ENCODE assay signal across 1 cellular context in genomic region chr17:80364091-80364691, GRCh38.
TF ChIP-seq lines count a peak whose summit lies in the region.

No MANE protein-coding gene starts in this region.

TF ChIP-seq in HepG2, 621 proteins besides CTCF, POLR2A, EP300 and RAD21 (continued from another document):
- no peak for TF ChIP-seq CENPBD1 (CRISPR knock-in tag; IDR thresholded peaks at IDR 0.05; ENCODE audit: borderline replicate concordance, low read depth)
- TF ChIP-seq ZNF263 (CRISPR knock-in tag; IDR thresholded peaks at IDR 0.05), result peak; percentile 64; the same call in 1 of the 2 replicates
- 0 out of 2 replicates have a peak, but pooled peaks have one; percentile 42 for TF ChIP-seq SP4 (CRISPR knock-in tag; IDR thresholded peaks at IDR 0.05)
- TF ChIP-seq TRAFD1 (CRISPR knock-in tag; IDR thresholded peaks at IDR 0.05; ENCODE audit: borderline replicate concordance), result 0 out of 2 replicates have a peak, but pooled peaks have one; percentile 45
- no peak for TF ChIP-seq CREB1 (IDR thresholded peaks at IDR 0.05)
- no peak for TF ChIP-seq CREB1 (CRISPR knock-in tag; IDR thresholded peaks at IDR 0.05)
- no peak for TF ChIP-seq ZNF446 (CRISPR knock-in tag; IDR thresholded peaks at IDR 0.05)
- peak; percentile 85 for TF ChIP-seq STAG1 (CRISPR knock-in tag; IDR thresholded peaks at IDR 0.05)
- no peak for TF ChIP-seq ZNF282 (IDR thresholded peaks at IDR 0.05; ENCODE audit: partially characterized antibody)
- TF ChIP-seq PHF8 (CRISPR knock-in tag; IDR thresholded peaks at IDR 0.05), result no peak
- TF ChIP-seq HNF4G (IDR thresholded peaks at IDR 0.05; ENCODE audit: borderline replicate concordance, low read depth, low read length), result 0 out of 2 replicates have a peak, but pooled peaks have one; percentile 17
- TF ChIP-seq HNF4G (CRISPR knock-in tag; IDR thresholded peaks at IDR 0.05; ENCODE audit: borderline replicate concordance, low read depth), result no peak
- TF ChIP-seq TP53 (CRISPR knock-in tag; conservative IDR thresholded peaks at IDR 0.05), result no peak
- peak; percentile 9; the same call in 1 of the 2 replicates for TF ChIP-seq RXRA (CRISPR knock-in tag; IDR thresholded peaks at IDR 0.05)
- TF ChIP-seq ZBTB38 (CRISPR knock-in tag; IDR thresholded peaks at IDR 0.05), result peak; percentile 92
- peak; percentile 57; the same call in 1 of the 2 replicates for TF ChIP-seq ZBTB4 (CRISPR knock-in tag; IDR thresholded peaks at IDR 0.05; ENCODE audit: borderline replicate concordance)
- TF ChIP-seq NR2C2 (CRISPR knock-in tag; IDR thresholded peaks at IDR 0.05; ENCODE audit: borderline replicate concordance), result no peak
- TF ChIP-seq SALL1 (CRISPR knock-in tag; IDR thresholded peaks at IDR 0.05), result peak; percentile 35; the same call in 1 of the 2 replicates
- no peak for TF ChIP-seq ZNF20 (CRISPR knock-in tag; IDR thresholded peaks at IDR 0.05)
- TF ChIP-seq SMC3 (IDR thresholded peaks at IDR 0.05; ENCODE audit: low read length), result peak; percentile 34; the same call in 1 of the 2 replicates
- TF ChIP-seq ZNF354B (CRISPR knock-in tag; IDR thresholded peaks at IDR 0.05), result no peak
- TF ChIP-seq TERF1 (CRISPR knock-in tag; IDR thresholded peaks at IDR 0.05), result no peak
- TF ChIP-seq PRPF4 (IDR thresholded peaks at IDR 0.05; ENCODE audit: low read depth, low read length, poor library complexity, severe bottlenecking), result peak; percentile 82
- no peak for TF ChIP-seq ZBTB7B (CRISPR knock-in tag; IDR thresholded peaks at IDR 0.05)
- no peak for TF ChIP-seq ARID2 (CRISPR knock-in tag; IDR thresholded peaks at IDR 0.05; ENCODE audit: borderline replicate concordance)
- no peak for TF ChIP-seq SIN3B (IDR thresholded peaks at IDR 0.05; ENCODE audit: low read length)
- no peak for TF ChIP-seq TBP (CRISPR knock-in tag; IDR thresholded peaks at IDR 0.05)
